Comparison of ENCODE assay signal across 26 cellular contexts in the genomic region with DNA sequence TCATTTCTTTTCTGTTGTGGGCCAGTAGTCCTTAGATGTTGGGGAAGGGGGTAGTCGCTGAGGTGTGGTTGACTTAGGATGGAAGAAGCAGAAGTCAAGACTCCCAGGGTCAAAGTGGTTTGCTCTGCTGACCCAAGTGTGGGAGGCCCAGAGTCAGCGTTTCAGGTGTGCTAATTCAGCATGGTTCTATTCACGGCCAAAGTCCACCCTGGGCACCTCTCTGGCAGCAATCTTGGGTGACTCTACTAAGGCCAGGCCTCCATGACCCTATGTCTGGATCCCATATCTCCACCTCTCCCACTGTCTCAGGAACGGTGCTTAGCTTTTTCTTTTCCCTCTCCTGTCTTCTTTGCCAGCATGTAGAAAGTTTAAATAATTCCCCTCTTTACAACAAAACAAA. TPM values are rescaled to one million over a fixed set of nuclear protein-coding genes. Genes with fewer than 3 reads are reported as not detected.
"Had no signal": no experiment of that assay in that cellular context is flagged by ENCODE, and none has a peak within 500 bp of the region (broad histone marks: within the 10 kb centered on the region; RNA-seq: fewer than 3 reads in every experiment).

No MANE protein-coding gene starts in this region.

- H3K27ac ChIP-seq: esophagus squamous epithelium, heart right ventricle, left ventricle myocardium inferior, lower lobe of right lung, neutrophil, pancreas, prostate gland, right atrium auricular region, sigmoid colon, skin epidermis, suprapubic skin, transverse colon, vagina had no signal

- H3K36me3 Mint-ChIP-seq: natural killer cell had no signal

- H3K4me1 ChIP-seq: esophagus squamous epithelium, heart right ventricle, left ventricle myocardium inferior, pancreas, prostate gland, right atrium auricular region, sigmoid colon, transverse colon had no signal

- H3K9me3 ChIP-seq: lower lobe of right lung, neutrophil, pancreas, prostate gland, suprapubic skin, transverse colon, vagina had no signal

- H3K27me3 ChIP-seq: esophagus squamous epithelium, heart right ventricle, pancreas, right atrium auricular region, sigmoid colon, suprapubic skin, vagina had no signal

- H3K27ac Mint-ChIP-seq: natural killer cell; stimulated activated naive CD8-positive, alpha-beta T cell treated with anti-CD3 and anti-CD28 coated beads, Interleukin-15, amount 100 ng/mL, for 72 hours had no signal

- ATAC-seq: effector memory CD8-positive, alpha-beta T cell; heart right ventricle; left cardiac atrium; lower lobe of right lung; natural killer cell; pancreas; stimulated activated naive CD8-positive, alpha-beta T cell treated with anti-CD3 and anti-CD28 coated beads, Interleukin-15, amount 100 ng/mL, for 72 hours had no signal

- H3K4me3 ChIP-seq: esophagus squamous epithelium, heart right ventricle, left ventricle myocardium inferior, lower lobe of right lung, pancreas, prostate gland, right atrium auricular region, sigmoid colon, skin epidermis, suprapubic skin, transverse colon, vagina had no signal

- H3K9me3 Mint-ChIP-seq: effector memory CD8-positive, alpha-beta T cell; natural killer cell had no signal

- H3K36me3 ChIP-seq: esophagus squamous epithelium, heart right ventricle, lower lobe of right lung, neutrophil, pancreas, prostate gland, right atrium auricular region, sigmoid colon, suprapubic skin, transverse colon, vagina had no signal

- H3K4me1 Mint-ChIP-seq: natural killer cell; stimulated activated naive CD8-positive, alpha-beta T cell treated with anti-CD3 and anti-CD28 coated beads, Interleukin-15, amount 100 ng/mL, for 72 hours had no signal

- H3K4me3 Mint-ChIP-seq: effector memory CD8-positive, alpha-beta T cell; natural killer cell; stimulated activated naive CD8-positive, alpha-beta T cell treated with anti-CD3 and anti-CD28 coated beads, Interleukin-15, amount 100 ng/mL, for 72 hours had no signal

- DNase-seq: cortex of kidney; effector memory CD8-positive, alpha-beta T cell; erythroblast; esophagus squamous epithelium; foreskin melanocyte; glutamatergic neuron; heart right ventricle; hippocampal formation; left cardiac atrium; left ventricle myocardium inferior; lower lobe of right lung; natural killer cell; pancreas; sigmoid colon; stimulated activated CD4-positive, alpha-beta T cell treated with anti-CD3 and anti-CD28 coated beads, Interleukin-15, amount 100 ng/mL, for 24 hours; stimulated activated CD4-positive, alpha-beta T cell treated with anti-CD3 and anti-CD28 coated beads, Interleukin-2, amount 100 ng/mL, for 48 hours; stimulated activated naive CD4-positive, alpha-beta T cell; stimulated activated naive CD8-positive, alpha-beta T cell treated with anti-CD3 and anti-CD28 coated beads, Interleukin-15, amount 100 ng/mL, for 72 hours; transverse colon had no signal

RNA-seq across cellular contexts. Expression of a gene that starts 32.9 kb away (rescaled TPM):
- total RNA-seq: dermis microvascular lymphatic vessel endothelial cell had no signal
